12 cellular contexts compared by ENCODE assay signal in genomic region chr12:110744697-110745264, GRCh38. TPM values are rescaled to one million over a fixed set of nuclear protein-coding genes. Genes with fewer than 3 reads are reported as not detected.
DNase-seq lines count a peak whose midpoint lies in the region; ATAC-seq and TF ChIP-seq lines count a peak whose summit lies in the region.
"Had no signal": no experiment of that assay in that cellular context is flagged by ENCODE, and none has a peak within 500 bp of the region (broad histone marks: within the 10 kb centered on the region; RNA-seq: fewer than 3 reads in every experiment).

No MANE protein-coding gene starts in this region.

- H3K4me1 ChIP-seq in SK-N-SH (ENCODE audit: control insufficient read depth in 1 of 2, insufficient read depth in 2 of 2, low read depth in 1 of 2, low read length in 1 of 2) (peaks cover 11 to 15% of the 10 kb centered on the region in 2 experiments), gastroesophageal sphincter (peaks cover 0 to 47% (median 15%) of the 10 kb centered on the region in 3 donors), stomach (peaks cover 24 to 43% (median 33%) of the 10 kb centered on the region in 4 donors)

- H3F3A ChIP-seq in SK-N-SH (replicated peaks; ENCODE audit: insufficient read depth), result peaks cover 20% of the 10 kb centered on the region

- H3K36me3 Mint-ChIP-seq in activated T-helper 2 cell treated with anti-CD3 and anti-CD28 coated beads, Interferon-gamma antibody, Interleukin-2, Interleukin-4, amounts not matched to agents 10 μg/mL and 5 μg/mL and 100 μg/mL, durations not matched to agents 14 hours and 24 hours and 36 hours (ENCODE audit: low read depth), result peaks cover 21% of the 10 kb centered on the region
- peaks cover 30% of the 10 kb centered on the region for H3K36me3 Mint-ChIP-seq in activated T-helper 17 cell treated with anti-CD3 and anti-CD28 coated beads, Interleukin-2, amount 50 U/mL, for 72 hours (ENCODE audit: low read depth)

- no peak for TF ChIP-seq POLR2A in gastroesophageal sphincter (IDR thresholded peaks at IDR 0.05)
- no peak for TF ChIP-seq POLR2A in stomach (IDR thresholded peaks at IDR 0.05)

- no peaks in the 10 kb centered on the region for H3K9me2 ChIP-seq in SK-N-SH

- peak overlapping the region; percentile 94; the same call in 1 of the 2 replicates for H3K4me2 ChIP-seq in SK-N-SH

- DNase-seq in HT-29 (ENCODE audit: low spot score), result peak; percentile 79
- peak; percentile 22 for DNase-seq in SK-N-SH
- peak; percentile 64 for DNase-seq in stomach
- DNase-seq in activated T-helper 2 cell treated with anti-CD3 and anti-CD28 coated beads, Interferon-gamma antibody, Interleukin-2, Interleukin-4, amounts not matched to agents 10 μg/mL and 5 μg/mL and 100 μg/mL, durations not matched to agents 14 hours and 24 hours and 36 hours (ENCODE audit: low spot score), result no peak
- DNase-seq in NK-92 (lab: John Stamatoyannopoulos, UW; ENCODE audit: unreplicated experiment), result no peak
- DNase-seq: activated naive CD4-positive, alpha-beta T cell treated with anti-CD3 and anti-CD28 coated beads, Interleukin-2, amount 10 ng/mL, durations not matched to agents 7 days and 5 days; thyroid gland; WERI-Rb-1 had no signal

- TF ChIP-seq CTCF in SK-N-SH (IDR thresholded peaks at IDR 0.05) (no peak), gastroesophageal sphincter (IDR thresholded peaks at IDR 0.05) (no peak), stomach (IDR thresholded peaks at IDR 0.05) (no peak)

- peaks cover 24% of the 10 kb centered on the region for H4K20me1 ChIP-seq in SK-N-SH (ENCODE audit: insufficient read depth)

- TF ChIP-seq RAD21 in SK-N-SH (IDR thresholded peaks at IDR 0.05; ENCODE audit: low read length), result no peak

- no peak overlapping the region for H3K4me3 ChIP-seq in SK-N-SH (ENCODE audit: low read depth in 2 of 2, low read length in 1 of 2)
- no peak overlapping the region for H3K4me3 ChIP-seq in gastroesophageal sphincter
- no peak overlapping the region for H3K4me3 ChIP-seq in stomach
- H3K4me3 ChIP-seq: lung, thyroid gland had no signal

- CTCF ChIA-PET in SK-N-SH (lab: Yijun Ruan, JAX), result interaction anchor here (0.8 to 1.4 kb wide), 3 partner anchors 18 to 143 kb away, joined by 3 to 4 read pairs (median 4); no protein-coding TSS in a partner anchor

- H3K36me3 ChIP-seq in SK-N-SH (replicated peaks in 1 of 2; ENCODE audit: control insufficient read depth in 1 of 2, insufficient read depth in 2 of 2, low read length in 1 of 2) (no peaks in the 10 kb centered on the region), gastroesophageal sphincter (no peaks in the 10 kb centered on the region), stomach (no peaks in the 10 kb centered on the region)
- H3K36me3 ChIP-seq: thyroid gland had no signal

- H3K79me2 ChIP-seq in SK-N-SH (ENCODE audit: insufficient read depth), result peaks cover 29% of the 10 kb centered on the region

- intact Hi-C loops in stomach (cut with DNase I; ENCODE audit: low total_unique reads), result no loop called here
- intact Hi-C loops in activated T-helper 2 cell treated with anti-CD3 and anti-CD28 coated beads, Interferon-gamma antibody, Interleukin-2, Interleukin-4, amounts not matched to agents 10 μg/mL and 5 μg/mL and 100 μg/mL, durations not matched to agents 14 hours and 24 hours and 36 hours (cut with micrococcal nuclease), result no loop called here

- H3K27me3 ChIP-seq in SK-N-SH (ENCODE audit: insufficient read depth) (no peaks in the 10 kb centered on the region), gastroesophageal sphincter (no peaks in the 10 kb centered on the region), stomach (no peaks in the 10 kb centered on the region)
- H3K27me3 ChIP-seq: thyroid gland had no signal

- H2AFZ ChIP-seq in SK-N-SH (ENCODE audit: low read depth), result no peak overlapping the region

- no peaks in the 10 kb centered on the region for H3K9me3 Mint-ChIP-seq in activated T-helper 2 cell treated with anti-CD3 and anti-CD28 coated beads, Interferon-gamma antibody, Interleukin-2, Interleukin-4, amounts not matched to agents 10 μg/mL and 5 μg/mL and 100 μg/mL, durations not matched to agents 14 hours and 24 hours and 36 hours
- H3K9me3 Mint-ChIP-seq in activated T-helper 17 cell treated with anti-CD3 and anti-CD28 coated beads, Interleukin-2, amount 50 U/mL, for 72 hours, result no peaks in the 10 kb centered on the region
- H3K9me3 Mint-ChIP-seq: activated naive CD4-positive, alpha-beta T cell treated with anti-CD3 and anti-CD28 coated beads, Interleukin-2, amount 10 ng/mL, durations not matched to agents 7 days and 5 days had no signal

- POLR2A ChIA-PET in SK-N-SH (lab: Yijun Ruan, JAX), result no interaction called here

- TF ChIP-seq EP300 in SK-N-SH (IDR thresholded peaks at IDR 0.05; ENCODE audit: borderline replicate concordance in 1 of 2, low read depth in 1 of 2, low read length in 1 of 2) (no peak), gastroesophageal sphincter (IDR thresholded peaks at IDR 0.05) (no peak), stomach (IDR thresholded peaks at IDR 0.05) (no peak)

- no peak for ATAC-seq in gastroesophageal sphincter
- no peak for ATAC-seq in GM19463 (IDR thresholded peaks at IDR 0.05; ENCODE audit: unreplicated experiment)
- no peak for ATAC-seq in activated T-helper 17 cell treated with anti-CD3 and anti-CD28 coated beads, Interleukin-2, amount 50 U/mL, for 72 hours (replicated peaks)

- H3K4me3 Mint-ChIP-seq in activated T-helper 2 cell treated with anti-CD3 and anti-CD28 coated beads, Interferon-gamma antibody, Interleukin-2, Interleukin-4, amounts not matched to agents 10 μg/mL and 5 μg/mL and 100 μg/mL, durations not matched to agents 14 hours and 24 hours and 36 hours (ENCODE audit: low read depth), result no peak overlapping the region
- no peak overlapping the region for H3K4me3 Mint-ChIP-seq in activated T-helper 17 cell treated with anti-CD3 and anti-CD28 coated beads, Interleukin-2, amount 50 U/mL, for 72 hours
- H3K4me3 Mint-ChIP-seq: activated naive CD4-positive, alpha-beta T cell treated with anti-CD3 and anti-CD28 coated beads, Interleukin-2, amount 10 ng/mL, durations not matched to agents 7 days and 5 days had no signal

- no peak overlapping the region for H3K27ac Mint-ChIP-seq in activated T-helper 2 cell treated with anti-CD3 and anti-CD28 coated beads, Interferon-gamma antibody, Interleukin-2, Interleukin-4, amounts not matched to agents 10 μg/mL and 5 μg/mL and 100 μg/mL, durations not matched to agents 14 hours and 24 hours and 36 hours
- no peak overlapping the region for H3K27ac Mint-ChIP-seq in activated T-helper 17 cell treated with anti-CD3 and anti-CD28 coated beads, Interleukin-2, amount 50 U/mL, for 72 hours
- H3K27ac Mint-ChIP-seq: activated naive CD4-positive, alpha-beta T cell treated with anti-CD3 and anti-CD28 coated beads, Interleukin-2, amount 10 ng/mL, durations not matched to agents 7 days and 5 days had no signal

- no peaks in the 10 kb centered on the region for H3K27me3 Mint-ChIP-seq in activated T-helper 2 cell treated with anti-CD3 and anti-CD28 coated beads, Interferon-gamma antibody, Interleukin-2, Interleukin-4, amounts not matched to agents 10 μg/mL and 5 μg/mL and 100 μg/mL, durations not matched to agents 14 hours and 24 hours and 36 hours (ENCODE audit: low read depth)
- no peaks in the 10 kb centered on the region for H3K27me3 Mint-ChIP-seq in activated T-helper 17 cell treated with anti-CD3 and anti-CD28 coated beads, Interleukin-2, amount 50 U/mL, for 72 hours

- H3K4me1 Mint-ChIP-seq in activated T-helper 2 cell treated with anti-CD3 and anti-CD28 coated beads, Interferon-gamma antibody, Interleukin-2, Interleukin-4, amounts not matched to agents 10 μg/mL and 5 μg/mL and 100 μg/mL, durations not matched to agents 14 hours and 24 hours and 36 hours (ENCODE audit: low read depth), result peaks cover 22% of the 10 kb centered on the region
- peaks cover 17% of the 10 kb centered on the region for H3K4me1 Mint-ChIP-seq in activated T-helper 17 cell treated with anti-CD3 and anti-CD28 coated beads, Interleukin-2, amount 50 U/mL, for 72 hours

- peak overlapping the region in 1 of 2 experiments; percentile 49; a peak in 2 of 4 replicates for H3K27ac ChIP-seq in SK-N-SH (ENCODE audit: low read depth in 2 of 2, low read length in 1 of 2)
- H3K27ac ChIP-seq in gastroesophageal sphincter, result peak overlapping the region in 3 of 4 donors; percentile 42 to 94 (median 48)
- H3K27ac ChIP-seq in stomach, result peak overlapping the region in 4 of 5 donors; percentile 55 to 97 (median 94)
- H3K27ac ChIP-seq: thyroid gland, WERI-Rb-1 had no signal

- no peak overlapping the region for H3K9ac ChIP-seq in SK-N-SH

- WGBS in SK-N-SH (ENCODE audit: low lambda C conversion rate), result 90% methylated on average over 2 of the region's 5 CpGs
- 73 to 89% methylated on average over 2 to 3 of the region's 5 CpGs for WGBS in gastroesophageal sphincter (ENCODE audit: low coverage in 1 of 2), 2 donors
- 30 to 56% (median 39%) methylated on average over 5 of the region's 5 CpGs for WGBS in stomach, 5 donors

- H3K9me3 ChIP-seq in SK-N-SH, result no peaks in the 10 kb centered on the region
- no peaks in the 10 kb centered on the region for H3K9me3 ChIP-seq in gastroesophageal sphincter
- H3K9me3 ChIP-seq in stomach, result no peaks in the 10 kb centered on the region
- H3K9me3 ChIP-seq: thyroid gland had no signal

RNA-seq across cellular contexts. Expression of gene PPP1CC, which starts 2.1 kb away (rescaled TPM):
- total RNA-seq in HT-29 (2014; rRNA removed; shearing (Covaris generic)), result 105 and 120 TPM in 2 replicates
- polyA plus RNA-seq in SK-N-SH (2012; rRNA removed), result 62.0 and 74.3 TPM in 2 replicates
- polyA plus RNA-seq in SK-N-SH (2012; cell fraction: cytosol; rRNA removed), result 90.5 and 111 TPM in 2 replicates
- 34.3 and 68.3 TPM in 2 replicates for polyA plus RNA-seq in SK-N-SH (2012; cell fraction: nucleus; rRNA removed)
- total RNA-seq in gastroesophageal sphincter, result 100 to 1,000 TPM; 103 to 135 (median 126) TPM
- 100 to 1,000 TPM in 2 of 5 donors, 10 to 100 TPM in 3; 44.9 to 205 (median 88.7) TPM for total RNA-seq in stomach
- polyA plus RNA-seq in stomach, result 100 to 1,000 TPM in 1 of 3 donors, 10 to 100 TPM in 2; 59.2 to 129 (median 91.8) TPM
- total RNA-seq in activated T-helper 2 cell treated with anti-CD3 and anti-CD28 coated beads, Interferon-gamma antibody, Interleukin-2, Interleukin-4, amounts not matched to agents 10 μg/mL and 5 μg/mL and 100 μg/mL, durations not matched to agents 14 hours and 24 hours and 36 hours, result 241 and 244 TPM in 2 replicates
- total RNA-seq in activated T-helper 17 cell treated with anti-CD3 and anti-CD28 coated beads, Interleukin-2, amount 50 U/mL, for 72 hours, result 100 to 1,000 TPM; 185 to 259 TPM

RNA-seq across cellular contexts. Expression of gene HVCN1, which starts 55.9 kb away (rescaled TPM):
- not detected in 2 replicates for total RNA-seq in HT-29 (2014; rRNA removed; shearing (Covaris generic))
- 0.03 TPM in 2 replicates for polyA plus RNA-seq in SK-N-SH (2012; rRNA removed)
- polyA plus RNA-seq in SK-N-SH (2012; cell fraction: cytosol; rRNA removed), result 0.03 and 0.10 TPM in 2 replicates
- polyA plus RNA-seq in SK-N-SH (2012; cell fraction: nucleus; rRNA removed), result 0.09 TPM in 1 of 2 replicates, not detected in the other
- total RNA-seq in gastroesophageal sphincter, result 10 to 100 TPM in 1 of 4 donors, 1 to 10 TPM in 3; 1.4 to 12.0 (median 8.1) TPM
- total RNA-seq in stomach, result 1 to 10 TPM in 3 of 5 donors, not detected in 2; 1.3 to 7.0 (median 5.1) TPM
- polyA plus RNA-seq in stomach, result 1 to 10 TPM; 3.7 to 5.5 (median 4.4) TPM
- total RNA-seq in activated T-helper 2 cell treated with anti-CD3 and anti-CD28 coated beads, Interferon-gamma antibody, Interleukin-2, Interleukin-4, amounts not matched to agents 10 μg/mL and 5 μg/mL and 100 μg/mL, durations not matched to agents 14 hours and 24 hours and 36 hours, result 9.7 TPM in 2 replicates
- 1 to 10 TPM in 1 of 2 donors, under 1 TPM in 1; 0.71 to 1.7 TPM for total RNA-seq in activated T-helper 17 cell treated with anti-CD3 and anti-CD28 coated beads, Interleukin-2, amount 50 U/mL, for 72 hours

Comparison
In these comparisons a context has a peak if more than half of its experiments do, and no peak if none do; other contexts are left out.
1. DNase-seq: peak in HT-29 (single experiment), SK-N-SH (single experiment) and stomach (single experiment); none in activated T-helper 2 cell treated with anti-CD3 and anti-CD28 coated beads, Interferon-gamma antibody, Interleukin-2, Interleukin-4, amounts not matched to agents 10 μg/mL and 5 μg/mL and 100 μg/mL, durations not matched to agents 14 hours and 24 hours and 36 hours (single experiment) and NK-92 (single experiment).